In the genomic region with DNA sequence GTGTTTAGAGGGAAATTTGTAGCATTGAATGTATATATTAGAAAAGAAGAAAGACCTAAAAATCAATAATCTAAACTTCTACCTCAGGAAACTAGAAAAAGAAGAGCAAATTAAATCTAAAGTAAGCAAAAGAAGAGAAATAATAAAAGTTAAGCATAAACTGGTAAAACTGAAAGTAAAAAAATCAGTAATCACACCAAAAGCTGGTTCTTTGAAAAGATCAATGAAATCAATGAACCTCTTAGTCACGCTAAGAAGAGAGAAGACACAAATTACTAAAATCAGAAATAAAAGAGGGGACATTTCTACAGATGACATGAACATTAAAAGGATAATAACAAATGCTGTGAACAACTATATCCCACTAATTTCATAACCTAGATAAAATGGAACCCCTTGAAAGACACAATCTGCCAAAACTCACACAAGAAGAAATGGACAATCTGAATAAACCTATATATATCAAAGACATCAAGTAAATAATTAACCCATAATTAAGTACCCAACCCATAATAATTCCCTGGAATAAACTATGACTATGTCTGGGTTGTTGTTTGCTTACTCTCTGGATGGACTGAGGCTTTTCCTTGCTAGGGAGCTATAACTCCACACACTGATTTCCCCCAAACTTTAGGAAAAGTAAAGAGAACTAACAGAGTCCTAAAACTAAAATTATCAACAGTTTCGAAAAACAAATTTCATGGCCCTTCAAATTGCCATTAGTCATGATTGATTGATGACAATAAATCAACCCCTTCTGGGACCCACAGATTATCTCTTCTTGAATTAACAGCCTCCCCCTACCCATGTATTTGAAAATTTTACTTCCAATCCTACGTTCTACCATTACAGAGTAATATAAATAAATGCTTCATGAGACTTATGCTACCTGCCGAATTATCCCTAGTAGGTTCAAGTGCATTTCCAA, we compare ENCODE assay signal across 16 cellular contexts. TPM values are rescaled to one million over a fixed set of nuclear protein-coding genes. Genes with fewer than 3 reads are reported as not detected.
DNase-seq lines count a peak whose midpoint lies in the region; ATAC-seq and TF ChIP-seq lines count a peak whose summit lies in the region.
"Had no signal": no experiment of that assay in that cellular context is flagged by ENCODE, and none has a peak within 500 bp of the region (broad histone marks: within the 10 kb centered on the region; RNA-seq: fewer than 3 reads in every experiment).

No MANE protein-coding gene starts in this region.

- H3K27ac Mint-ChIP-seq in CD4-positive, CD25-positive, alpha-beta regulatory T cell, result peak overlapping the region in 1 of 3 donors; percentile 43
- H3K27ac Mint-ChIP-seq in central memory CD8-positive, alpha-beta T cell (ENCODE audit: low read depth), result peak overlapping the region; percentile 17
- H3K27ac Mint-ChIP-seq in HFFc6, result no peak overlapping the region

- no peaks in the 10 kb centered on the region for H3K36me3 Mint-ChIP-seq in CD4-positive, CD25-positive, alpha-beta regulatory T cell
- peaks cover 15% of the 10 kb centered on the region for H3K36me3 Mint-ChIP-seq in central memory CD8-positive, alpha-beta T cell (ENCODE audit: insufficient read depth)
- H3K36me3 Mint-ChIP-seq in HFFc6 (ENCODE audit: low read depth), result peaks cover 11% of the 10 kb centered on the region

- peaks cover 5% of the 10 kb centered on the region; the same call in 1 of the 2 replicates for H4K20me1 ChIP-seq in MM.1S (ENCODE audit: insufficient read depth, low read length)

- H2AFZ ChIP-seq in ACC112 (ENCODE audit: low read length, unreplicated experiment), result peak overlapping the region; percentile 76
- no peak overlapping the region for H2AFZ ChIP-seq in MM.1S (ENCODE audit: low read length)

- no peaks in the 10 kb centered on the region for H3K9me3 ChIP-seq in CD4-positive, CD25-positive, alpha-beta regulatory T cell (ENCODE audit: control insufficient read depth in 2 of 2, low read length in 2 of 2)
- H3K9me3 ChIP-seq in MM.1S (replicated peaks; ENCODE audit: insufficient read depth, low read length), result no peaks in the 10 kb centered on the region
- H3K9me3 ChIP-seq: BLaER1 treated with 17β-estradiol and CSF1 and Interleukin-3, amounts not matched to agents 10 nM and 100 nM; Peyer's patch had no signal

- no peak overlapping the region for H3K9ac ChIP-seq in MM.1S (ENCODE audit: low read length)
- H3K9ac ChIP-seq: BLaER1 treated with 17β-estradiol and CSF1 and Interleukin-3, amounts not matched to agents 10 nM and 100 nM had no signal

- H3K27me3 ChIP-seq in ACC112 (ENCODE audit: insufficient read depth, low read length), result no peaks in the 10 kb centered on the region
- H3K27me3 ChIP-seq in CD4-positive, CD25-positive, alpha-beta regulatory T cell (ENCODE audit: control insufficient read depth, insufficient read depth, low read length), result no peaks in the 10 kb centered on the region
- H3K27me3 ChIP-seq in MM.1S (replicated peaks; ENCODE audit: insufficient read depth, low read length), result no peaks in the 10 kb centered on the region
- H3K27me3 ChIP-seq: BLaER1 treated with 17β-estradiol and CSF1 and Interleukin-3, amounts not matched to agents 10 nM and 100 nM; Peyer's patch had no signal

- peaks cover 37% of the 10 kb centered on the region for H3K4me1 ChIP-seq in ACC112 (ENCODE audit: control insufficient read depth, insufficient read depth, low read length, unreplicated experiment)
- H3K4me1 ChIP-seq in CD4-positive, CD25-positive, alpha-beta regulatory T cell (ENCODE audit: control insufficient read depth, insufficient read depth, low read length, poor library complexity, severe bottlenecking), result peaks cover 17% of the 10 kb centered on the region
- 0 out of 2 replicates have a peak, but pooled peaks cover 11% of the 10 kb centered on the region for H3K4me1 ChIP-seq in MM.1S (ENCODE audit: low read length)

- H3F3A ChIP-seq in MM.1S (ENCODE audit: insufficient read depth, low read length), result peaks cover 18% of the 10 kb centered on the region

- peaks cover 8 to 42% (median 33%) of the 10 kb centered on the region in 4 donors for H3K4me1 Mint-ChIP-seq in CD4-positive, CD25-positive, alpha-beta regulatory T cell
- H3K4me1 Mint-ChIP-seq in central memory CD8-positive, alpha-beta T cell, result peaks cover 15% of the 10 kb centered on the region
- peaks cover 43% of the 10 kb centered on the region for H3K4me1 Mint-ChIP-seq in HFFc6 (ENCODE audit: low read depth)

- H3K27ac ChIP-seq in ACC112 (ENCODE audit: low read depth, low read length), result no peak overlapping the region
- no peak overlapping the region for H3K27ac ChIP-seq in CD4-positive, CD25-positive, alpha-beta regulatory T cell (ENCODE audit: insufficient read depth, low read length, poor library complexity, severe bottlenecking)
- no peak overlapping the region for H3K27ac ChIP-seq in MM.1S (ENCODE audit: low read length)
- H3K27ac ChIP-seq: BLaER1 treated with 17β-estradiol and CSF1 and Interleukin-3, amounts not matched to agents 10 nM and 100 nM; Peyer's patch had no signal

- H3K79me2 ChIP-seq in ACC112 (ENCODE audit: control insufficient read depth, insufficient read depth, low read length, unreplicated experiment), result peaks cover 18% of the 10 kb centered on the region
- H3K79me2 ChIP-seq in MM.1S (ENCODE audit: low read length), result peaks cover 17% of the 10 kb centered on the region

- peak in 1 of 3 donors; percentile 12 for DNase-seq in CD4-positive, CD25-positive, alpha-beta regulatory T cell
- DNase-seq in MM.1S, result no peak
- no peak for DNase-seq in central memory CD8-positive, alpha-beta T cell (ENCODE audit: low spot score in 2 of 2)
- no peak for DNase-seq in GM19240 (ENCODE audit: insufficient read length, low spot score)
- no peak for DNase-seq in LoVo (ENCODE audit: low spot score)
- DNase-seq in HFFc6, result no peak
- DNase-seq: COR-L47, DMS153, GDM1, GOT3, NCI-H187 treated with DMSO at 0.1 percent for 48 hours, NCI-H446, Peyer's patch, Right ventricle myocardium superior had no signal

- H3K4me3 ChIP-seq in ACC112 (ENCODE audit: low read depth, low read length), result peak overlapping the region; percentile 22; the same call in 1 of the 2 replicates
- peak overlapping the region; percentile 23 for H3K4me3 ChIP-seq in CD4-positive, CD25-positive, alpha-beta regulatory T cell (ENCODE audit: low read depth, low read length)
- no peak overlapping the region for H3K4me3 ChIP-seq in MM.1S (ENCODE audit: low read length)
- H3K4me3 ChIP-seq: BLaER1 treated with 17β-estradiol and CSF1 and Interleukin-3, amounts not matched to agents 10 nM and 100 nM; Peyer's patch had no signal

- no peak for ATAC-seq in CD4-positive, CD25-positive, alpha-beta regulatory T cell (ENCODE audit: low read depth in 2 of 2)
- no peak for ATAC-seq in central memory CD8-positive, alpha-beta T cell (replicated peaks; ENCODE audit: extremely low read depth, poor library complexity, severe bottlenecking)

- H3K36me3 ChIP-seq in ACC112 (ENCODE audit: insufficient read depth, low read length), result no peaks in the 10 kb centered on the region
- no peaks in the 10 kb centered on the region for H3K36me3 ChIP-seq in CD4-positive, CD25-positive, alpha-beta regulatory T cell (ENCODE audit: control insufficient read depth, insufficient read depth, low read length)
- H3K36me3 ChIP-seq in MM.1S (replicated peaks; ENCODE audit: insufficient read depth, low read length), result no peaks in the 10 kb centered on the region
- H3K36me3 ChIP-seq: BLaER1 treated with 17β-estradiol and CSF1 and Interleukin-3, amounts not matched to agents 10 nM and 100 nM; Peyer's patch had no signal

- TF ChIP-seq CTCF in MM.1S (IDR thresholded peaks at IDR 0.05; ENCODE audit: low read length) (no peak), HFFc6 (IDR thresholded peaks at IDR 0.05) (no peak)

- peaks cover 12% of the 10 kb centered on the region for H3K27me3 Mint-ChIP-seq in CD4-positive, CD25-positive, alpha-beta regulatory T cell
- no peaks in the 10 kb centered on the region for H3K27me3 Mint-ChIP-seq in central memory CD8-positive, alpha-beta T cell
- H3K27me3 Mint-ChIP-seq in HFFc6 (ENCODE audit: insufficient read depth), result peaks cover 5% of the 10 kb centered on the region

- no peaks in the 10 kb centered on the region for H3K9me3 Mint-ChIP-seq in CD4-positive, CD25-positive, alpha-beta regulatory T cell
- H3K9me3 Mint-ChIP-seq in central memory CD8-positive, alpha-beta T cell, result no peaks in the 10 kb centered on the region
- peaks cover 4% of the 10 kb centered on the region; the same call in 1 of the 2 replicates for H3K9me3 Mint-ChIP-seq in HFFc6

- peak overlapping the region in 3 of 4 donors; percentile 8 to 62 (median 28) for H3K4me3 Mint-ChIP-seq in CD4-positive, CD25-positive, alpha-beta regulatory T cell
- no peak overlapping the region for H3K4me3 Mint-ChIP-seq in central memory CD8-positive, alpha-beta T cell
- H3K4me3 Mint-ChIP-seq in HFFc6, result no peak overlapping the region

- H3K9me2 ChIP-seq in MM.1S (replicated peaks; ENCODE audit: insufficient read depth, low read length), result no peaks in the 10 kb centered on the region

- peak overlapping the region; percentile 27; the same call in 1 of the 2 replicates for H3K4me2 ChIP-seq in MM.1S (ENCODE audit: low read depth, low read length)
- H3K4me2 ChIP-seq: BLaER1 treated with 17β-estradiol and CSF1 and Interleukin-3, amounts not matched to agents 10 nM and 100 nM had no signal

RNA-seq across cellular contexts. Expression of gene CDC73, which starts 2.8 kb away (rescaled TPM):
- 81.0 TPM for total RNA-seq in CD4-positive, CD25-positive, alpha-beta regulatory T cell
- 10 to 100 TPM; 59.3 to 77.6 (median 63.3) TPM for polyA plus RNA-seq in CD4-positive, CD25-positive, alpha-beta regulatory T cell
- 10 to 100 TPM; 62.8 to 71.6 (median 65.2) TPM for total RNA-seq in HFFc6 (2021; fragmentation: NEBNext Ultra II Directional; extraction: Animal tissue kit (Norgen Biotek cat#: 25700))

RNA-seq across cellular contexts. Expression of gene GLRX2, which starts 13.9 kb away (rescaled TPM):
- total RNA-seq in CD4-positive, CD25-positive, alpha-beta regulatory T cell, result 5.2 TPM
- 10 to 100 TPM in 3 of 4 donors, 1 to 10 TPM in 1; 9.1 to 13.8 (median 12.5) TPM for polyA plus RNA-seq in CD4-positive, CD25-positive, alpha-beta regulatory T cell
- 10 to 100 TPM; 32.8 to 39.1 (median 34.7) TPM for total RNA-seq in HFFc6 (2021; fragmentation: NEBNext Ultra II Directional; extraction: Animal tissue kit (Norgen Biotek cat#: 25700))

RNA-seq across cellular contexts. Expression of gene RO60, which starts 59.7 kb away (rescaled TPM):
- 67.2 TPM for total RNA-seq in CD4-positive, CD25-positive, alpha-beta regulatory T cell
- polyA plus RNA-seq in CD4-positive, CD25-positive, alpha-beta regulatory T cell, result 100 to 1,000 TPM; 119 to 157 (median 133) TPM
- total RNA-seq in HFFc6 (2021; fragmentation: NEBNext Ultra II Directional; extraction: Animal tissue kit (Norgen Biotek cat#: 25700)), result 10 to 100 TPM; 59.7 to 79.0 (median 61.8) TPM

RNA-seq across cellular contexts. Expression of gene UCHL5, which starts 59.9 kb away (rescaled TPM):
- 20.5 TPM for total RNA-seq in CD4-positive, CD25-positive, alpha-beta regulatory T cell
- polyA plus RNA-seq in CD4-positive, CD25-positive, alpha-beta regulatory T cell, result 10 to 100 TPM; 52.5 to 55.5 (median 53.5) TPM
- total RNA-seq in HFFc6 (2021; fragmentation: NEBNext Ultra II Directional; extraction: Animal tissue kit (Norgen Biotek cat#: 25700)), result 10 to 100 TPM; 24.1 to 34.1 (median 29.4) TPM

Comparison
In these comparisons a context has a peak if more than half of its experiments do, and no peak if none do; other contexts are left out.
1. H3K4me3 Mint-ChIP-seq: peak in CD4-positive, CD25-positive, alpha-beta regulatory T cell (3 of 4); none in central memory CD8-positive, alpha-beta T cell (single experiment) and HFFc6 (single experiment).